Comparison of ENCODE assay signal across 19 cellular contexts in the genomic region with DNA sequence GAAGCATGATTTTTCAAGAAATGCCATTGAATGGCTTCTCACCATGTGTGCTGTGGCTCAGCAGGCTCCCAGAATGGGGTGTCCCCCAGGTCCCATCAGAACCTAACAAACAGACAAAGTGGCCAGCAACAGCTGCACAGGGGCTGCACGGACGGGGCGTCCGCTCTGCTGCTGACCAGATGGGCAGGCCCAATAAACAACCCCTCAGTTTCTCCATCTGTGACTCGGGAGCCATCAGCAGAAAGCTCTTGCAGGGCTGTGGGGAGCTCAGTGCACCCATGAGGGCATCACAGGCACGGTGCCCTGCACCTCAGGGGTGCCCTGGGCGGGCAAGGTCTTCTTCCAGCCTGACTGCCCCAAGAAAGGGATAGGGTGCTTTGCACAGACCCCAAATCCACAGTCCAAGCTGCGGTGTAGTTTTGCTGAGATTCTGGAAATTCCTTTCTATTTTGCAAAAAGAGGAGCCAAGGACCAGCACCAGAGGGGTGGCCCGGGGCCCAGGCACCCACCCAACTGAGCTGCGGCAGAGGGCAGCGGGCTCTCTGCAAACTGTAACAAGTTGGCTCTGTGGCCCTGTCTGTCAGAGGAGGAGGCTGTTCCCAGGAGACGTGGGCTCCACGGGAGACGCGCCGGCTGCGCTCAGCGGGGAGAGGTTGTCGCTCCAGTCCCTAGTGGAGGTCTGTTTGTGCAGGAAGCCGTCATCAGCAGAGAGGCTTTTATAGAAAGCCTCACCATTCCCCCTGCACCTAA.
DNase-seq lines count a peak whose midpoint lies in the region; ATAC-seq lines count a peak whose summit lies in the region.
"Had no signal": no experiment of that assay in that cellular context is flagged by ENCODE, and none has a peak within 500 bp of the region (broad histone marks: within the 10 kb centered on the region; RNA-seq: fewer than 3 reads in every experiment).

No MANE protein-coding gene starts in this region.

- no peaks in the 10 kb centered on the region for H3K36me3 Mint-ChIP-seq in activated naive CD8-positive, alpha-beta T cell treated with anti-CD3 and anti-CD28 coated beads, Interleukin-2, amount 10 ng/mL, durations not matched to agents 7 days and 5 days
- no peaks in the 10 kb centered on the region for H3K36me3 Mint-ChIP-seq in activated naive CD8-positive, alpha-beta T cell treated with anti-CD3 and anti-CD28 coated beads for 36 hours
- H3K36me3 Mint-ChIP-seq: activated naive CD4-positive, alpha-beta T cell treated with anti-CD3 and anti-CD28 coated beads, Interleukin-2, amount 50 U/mL, for 24 hours; naive thymus-derived CD8-positive, alpha-beta T cell had no signal

- H3K27ac ChIP-seq in temporal lobe (ENCODE audit: low read depth, low read length), result peak overlapping the region; percentile 47
- H3K27ac ChIP-seq: brain microvascular endothelial cell had no signal

- no peak overlapping the region for H3K4me3 Mint-ChIP-seq in activated naive CD8-positive, alpha-beta T cell treated with anti-CD3 and anti-CD28 coated beads, Interleukin-2, amount 10 ng/mL, durations not matched to agents 7 days and 5 days
- no peak overlapping the region for H3K4me3 Mint-ChIP-seq in activated naive CD8-positive, alpha-beta T cell treated with anti-CD3 and anti-CD28 coated beads for 36 hours
- H3K4me3 Mint-ChIP-seq: activated CD4-positive, alpha-beta T cell treated with anti-CD3 and anti-CD28 coated beads, Interleukin-2, amount 10 ng/mL, durations not matched to agents 24 days and 14 days; activated naive CD4-positive, alpha-beta T cell treated with anti-CD3 and anti-CD28 coated beads, Interleukin-2, amount 50 U/mL, for 24 hours; CD4-positive, alpha-beta T cell; naive thymus-derived CD8-positive, alpha-beta T cell had no signal

- H3K9me3 ChIP-seq in iPS-15b (ENCODE audit: control insufficient read depth, insufficient read depth, low read length), result no peaks in the 10 kb centered on the region

- H3K36me3 ChIP-seq in iPS-15b (ENCODE audit: control insufficient read depth, insufficient read depth, low read length), result no peaks in the 10 kb centered on the region
- H3K36me3 ChIP-seq: brain microvascular endothelial cell had no signal

- H3K27me3 ChIP-seq in iPS-15b (ENCODE audit: control insufficient read depth, insufficient read depth, low read length), result no peaks in the 10 kb centered on the region
- H3K27me3 ChIP-seq: brain microvascular endothelial cell had no signal

- no peak for ATAC-seq in activated naive CD8-positive, alpha-beta T cell treated with anti-CD3 and anti-CD28 coated beads, Interleukin-2, amount 10 ng/mL, durations not matched to agents 7 days and 5 days (ENCODE audit: low read depth)
- ATAC-seq: naive thymus-derived CD8-positive, alpha-beta T cell had no signal

- no peaks in the 10 kb centered on the region for H3K4me1 Mint-ChIP-seq in activated naive CD8-positive, alpha-beta T cell treated with anti-CD3 and anti-CD28 coated beads, Interleukin-2, amount 10 ng/mL, durations not matched to agents 7 days and 5 days
- H3K4me1 Mint-ChIP-seq in activated naive CD8-positive, alpha-beta T cell treated with anti-CD3 and anti-CD28 coated beads for 36 hours, result no peaks in the 10 kb centered on the region
- H3K4me1 Mint-ChIP-seq: activated CD4-positive, alpha-beta T cell treated with anti-CD3 and anti-CD28 coated beads, Interleukin-2, amount 10 ng/mL, durations not matched to agents 24 days and 14 days; activated naive CD4-positive, alpha-beta T cell treated with anti-CD3 and anti-CD28 coated beads, Interleukin-2, amount 50 U/mL, for 24 hours; naive thymus-derived CD8-positive, alpha-beta T cell had no signal

- peaks cover 18% of the 10 kb centered on the region for H3K4me1 ChIP-seq in iPS-15b (ENCODE audit: control insufficient read depth, insufficient read depth, low read length)

- no peak overlapping the region for H3K4me3 ChIP-seq in iPS-15b (ENCODE audit: low read depth, low read length)

- POLR2A ChIA-PET in activated naive CD8-positive, alpha-beta T cell treated with anti-CD3 and anti-CD28 coated beads, Interleukin-2, amount 10 ng/mL, durations not matched to agents 7 days and 5 days (lab: Charles Lee), result no interaction called here

- H3K9me3 Mint-ChIP-seq in activated naive CD8-positive, alpha-beta T cell treated with anti-CD3 and anti-CD28 coated beads, Interleukin-2, amount 10 ng/mL, durations not matched to agents 7 days and 5 days, result no peaks in the 10 kb centered on the region
- no peaks in the 10 kb centered on the region for H3K9me3 Mint-ChIP-seq in activated naive CD8-positive, alpha-beta T cell treated with anti-CD3 and anti-CD28 coated beads for 36 hours
- H3K9me3 Mint-ChIP-seq: activated CD4-positive, alpha-beta T cell treated with anti-CD3 and anti-CD28 coated beads, Interleukin-2, amount 10 ng/mL, durations not matched to agents 24 days and 14 days; activated naive CD4-positive, alpha-beta T cell treated with anti-CD3 and anti-CD28 coated beads, Interleukin-2, amount 50 U/mL, for 24 hours; CD4-positive, alpha-beta T cell; naive thymus-derived CD8-positive, alpha-beta T cell had no signal

- peaks cover 9% of the 10 kb centered on the region for H3K27me3 Mint-ChIP-seq in activated naive CD8-positive, alpha-beta T cell treated with anti-CD3 and anti-CD28 coated beads, Interleukin-2, amount 10 ng/mL, durations not matched to agents 7 days and 5 days
- peaks cover 9% of the 10 kb centered on the region for H3K27me3 Mint-ChIP-seq in activated naive CD8-positive, alpha-beta T cell treated with anti-CD3 and anti-CD28 coated beads for 36 hours
- H3K27me3 Mint-ChIP-seq: activated naive CD4-positive, alpha-beta T cell treated with anti-CD3 and anti-CD28 coated beads, Interleukin-2, amount 50 U/mL, for 24 hours had no signal

- H3K27ac Mint-ChIP-seq in activated naive CD8-positive, alpha-beta T cell treated with anti-CD3 and anti-CD28 coated beads, Interleukin-2, amount 10 ng/mL, durations not matched to agents 7 days and 5 days, result no peak overlapping the region
- H3K27ac Mint-ChIP-seq in activated naive CD8-positive, alpha-beta T cell treated with anti-CD3 and anti-CD28 coated beads for 36 hours, result no peak overlapping the region
- H3K27ac Mint-ChIP-seq: activated CD4-positive, alpha-beta T cell treated with anti-CD3 and anti-CD28 coated beads, Interleukin-2, amount 10 ng/mL, durations not matched to agents 24 days and 14 days; CD4-positive, alpha-beta T cell; naive thymus-derived CD8-positive, alpha-beta T cell had no signal

- DNase-seq in activated naive CD8-positive, alpha-beta T cell treated with anti-CD3 and anti-CD28 coated beads, Interleukin-2, amount 10 ng/mL, durations not matched to agents 7 days and 5 days, result peak; percentile 13
- no peak for DNase-seq in activated naive CD8-positive, alpha-beta T cell treated with anti-CD3 and anti-CD28 coated beads for 36 hours
- DNase-seq in NCI-H69 (lab: John Stamatoyannopoulos, UW), result peak; percentile 29
- DNase-seq in activated CD4-positive, CD25-positive, alpha-beta regulatory T cell treated with anti-CD3 and anti-CD28 coated beads, Interleukin-2, amount 50 U/mL, for 72 hours, result no peak
- DNase-seq in CD1c-positive myeloid dendritic cell (ENCODE audit: extremely low spot score), result no peak
- no peak for DNase-seq in GM19240 (ENCODE audit: insufficient read length, low spot score)
- DNase-seq: ACHN; activated CD4-positive, alpha-beta T cell treated with anti-CD3 and anti-CD28 coated beads, Interleukin-2, amount 10 ng/mL, durations not matched to agents 24 days and 14 days; brain microvascular endothelial cell; CD4-positive, alpha-beta T cell; cortex of kidney; DMS79; kidney glomerular epithelial cell; NCI-H1048; NCI-H524 had no signal

- H3K9ac ChIP-seq in iPS-15b (ENCODE audit: low read depth, low read length), result peak overlapping the region; percentile 65

Comparison
In these comparisons a context has a peak if more than half of its experiments do, and no peak if none do; other contexts are left out.
1. DNase-seq: peak in activated naive CD8-positive, alpha-beta T cell treated with anti-CD3 and anti-CD28 coated beads, Interleukin-2, amount 10 ng/mL, durations not matched to agents 7 days and 5 days (single experiment) and NCI-H69 (single experiment); none in activated naive CD8-positive, alpha-beta T cell treated with anti-CD3 and anti-CD28 coated beads for 36 hours (single experiment), activated CD4-positive, CD25-positive, alpha-beta regulatory T cell treated with anti-CD3 and anti-CD28 coated beads, Interleukin-2, amount 50 U/mL, for 72 hours (single experiment), CD1c-positive myeloid dendritic cell (single experiment) and GM19240 (single experiment).